ENCODE assay signal across 19 cellular contexts in genomic region chr9:86452194-86452828, GRCh38.
A peak's percentile ranks its signal among the peaks of the same experiment; 100 is the strongest.
DNase-seq lines count a peak whose midpoint lies in the region; ATAC-seq, FAIRE-seq and TF ChIP-seq lines count a peak whose summit lies in the region.
"Had no signal": no experiment of that assay in that cellular context is flagged by ENCODE, and none has a peak within 500 bp of the region (broad histone marks: within the 10 kb centered on the region; RNA-seq: fewer than 3 reads in every experiment).

No MANE protein-coding gene starts in this region.

- H3K36me3 ChIP-seq in breast epithelium, result no peaks in the 10 kb centered on the region
- H3K36me3 ChIP-seq in mammary epithelial cell (ENCODE audit: insufficient read depth, low read length), result no peaks in the 10 kb centered on the region
- no peaks in the 10 kb centered on the region for H3K36me3 ChIP-seq in liver (ENCODE audit: control insufficient read depth in 4 of 4, insufficient read depth in 3 of 4, low read depth in 1 of 4, low read length in 3 of 4)
- no peaks in the 10 kb centered on the region for H3K36me3 ChIP-seq in small intestine (ENCODE audit: control insufficient read depth in 2 of 2, insufficient read depth in 2 of 2, low read length in 2 of 2)
- no peaks in the 10 kb centered on the region for H3K36me3 ChIP-seq in CD8-positive, alpha-beta memory T cell (ENCODE audit: insufficient read depth, low read length)
- H3K36me3 ChIP-seq: BLaER1 treated with 17β-estradiol and CSF1 and Interleukin-3, amounts not matched to agents 10 nM and 100 nM had no signal

- peaks cover 0 to 10% of the 10 kb centered on the region in 2 donors for H3K4me1 ChIP-seq in breast epithelium
- H3K4me1 ChIP-seq in mammary epithelial cell (ENCODE audit: insufficient read depth, low read length), result peaks cover 14% of the 10 kb centered on the region
- H3K4me1 ChIP-seq in liver (ENCODE audit: control insufficient read depth in 4 of 4, insufficient read depth in 4 of 4, low read length in 3 of 4), result peaks cover 1 to 11% (median 8%) of the 10 kb centered on the region in 4 donors
- no peaks in the 10 kb centered on the region for H3K4me1 ChIP-seq in small intestine (ENCODE audit: control insufficient read depth in 2 of 2, insufficient read depth in 1 of 2, low read depth in 1 of 2, low read length in 1 of 2)
- H3K4me1 ChIP-seq in CD8-positive, alpha-beta memory T cell (ENCODE audit: insufficient read depth, low read length), result no peaks in the 10 kb centered on the region
- H3K4me1 ChIP-seq: BLaER1 treated with 17β-estradiol and CSF1 and Interleukin-3, amounts not matched to agents 10 nM and 100 nM had no signal

- H3K27ac Mint-ChIP-seq in CD8-positive, alpha-beta memory T cell, result no peak overlapping the region
- H3K27ac Mint-ChIP-seq: H9 had no signal

- H3K4me1 Mint-ChIP-seq in CD8-positive, alpha-beta memory T cell, result no peaks in the 10 kb centered on the region

- no peaks in the 10 kb centered on the region for H4K20me1 ChIP-seq in mammary epithelial cell (ENCODE audit: insufficient read depth, low read length)
- H4K20me1 ChIP-seq: BLaER1 treated with 17β-estradiol and CSF1 and Interleukin-3, amounts not matched to agents 10 nM and 100 nM had no signal

- POLR2A ChIA-PET in CD8-positive, alpha-beta memory T cell (lab: Charles Lee), result no interaction called here

- dilution Hi-C loops in mammary epithelial cell (cut with HindIII; ENCODE audit: low sequenced_read_pairs), result no loop called here

- no peak overlapping the region for H3K4me3 Mint-ChIP-seq in CD8-positive, alpha-beta memory T cell
- H3K4me3 Mint-ChIP-seq: H9 had no signal

- H3K9me3 Mint-ChIP-seq in CD8-positive, alpha-beta memory T cell, result no peaks in the 10 kb centered on the region
- H3K9me3 Mint-ChIP-seq: H9 had no signal

- TF ChIP-seq RAD21 in liver (IDR thresholded peaks at IDR 0.05), result peak; percentile 28 to 47

- H3K4me3 ChIP-seq in breast epithelium (no peak overlapping the region), mammary epithelial cell (replicated peaks in 1 of 3; ENCODE audit: insufficient read depth in 1 of 3, low read depth in 2 of 3, low read length in 3 of 3) (no peak overlapping the region), fibroblast of mammary gland (ENCODE audit: control insufficient read depth, low read depth, low read length) (no peak overlapping the region), liver (ENCODE audit: low read depth in 1 of 3, low read length in 3 of 3) (no peak overlapping the region), small intestine (ENCODE audit: low read depth in 1 of 2, low read length in 2 of 2) (no peak overlapping the region)
- H3K4me3 ChIP-seq in CD8-positive, alpha-beta memory T cell (ENCODE audit: low read length), result no peak overlapping the region
- H3K4me3 ChIP-seq: BLaER1 treated with 17β-estradiol and CSF1 and Interleukin-3, amounts not matched to agents 10 nM and 100 nM; PC-9 had no signal

- H3K27ac ChIP-seq in breast epithelium (peak overlapping the region; percentile 78 to 87), mammary epithelial cell (ENCODE audit: insufficient read depth, low read depth, low read length) (no peak overlapping the region), liver (ENCODE audit: low read depth in 1 of 2, low read length in 2 of 2) (peak overlapping the region; percentile 37 to 44), small intestine (ENCODE audit: low read depth in 1 of 2, low read length in 1 of 2) (no peak overlapping the region)
- H3K27ac ChIP-seq in CD8-positive, alpha-beta memory T cell (ENCODE audit: low read depth, low read length), result no peak overlapping the region
- H3K27ac ChIP-seq: 22Rv1; BLaER1 treated with 17β-estradiol and CSF1 and Interleukin-3, amounts not matched to agents 10 nM and 100 nM; KMS-11; PC-9 had no signal

- peaks cover 0 to 3% (median 0%) of the 10 kb centered on the region in 3 donors for H3K36me3 Mint-ChIP-seq in CD8-positive, alpha-beta memory T cell

- H2AFZ ChIP-seq in mammary epithelial cell (ENCODE audit: low read depth, low read length), result no peak overlapping the region
- H2AFZ ChIP-seq: PC-9 had no signal

- in situ Hi-C loops in mammary epithelial cell (cut with MboI; ENCODE audit: low sequenced_read_pairs in 2 of 2), result no loop called here

- DNase-seq in breast epithelium (ENCODE audit: low spot score in 2 of 2) (peak in 1 of 2 donors; percentile 35), mammary epithelial cell (no peak), fibroblast of mammary gland (ENCODE audit: low read depth) (peak; percentile 23), small intestine (peak; percentile 19), NCI-H1092 (lab: John Stamatoyannopoulos, UW) (no peak)
- DNase-seq in CD8-positive, alpha-beta memory T cell, result no peak
- DNase-seq: DMS153, EL, H9, NCI-H1092 treated with DMSO at 0.1 percent for 48 hours, NCI-H1694 treated with DMSO at 0.1 percent for 48 hours, NCI-H345, NCI-H69, PC-9 had no signal

- no peak for FAIRE-seq in small intestine (lab: Jason Lieb, UNC)

- no peak overlapping the region for H3K4me2 ChIP-seq in mammary epithelial cell (ENCODE audit: insufficient read depth, low read depth, low read length)
- H3K4me2 ChIP-seq: BLaER1 treated with 17β-estradiol and CSF1 and Interleukin-3, amounts not matched to agents 10 nM and 100 nM; KMS-11; PC-9 had no signal

- TF ChIP-seq CTCF in breast epithelium (IDR thresholded peaks at IDR 0.05), result no peak
- no peak for TF ChIP-seq CTCF in mammary epithelial cell (conservative IDR thresholded peaks at IDR 0.05 in 1 of 2, IDR thresholded peaks at IDR 0.05 in 1 of 2; ENCODE audit: extremely low read depth in 1 of 2, insufficient read depth in 1 of 2, low read depth in 1 of 2, low read length in 2 of 2)
- TF ChIP-seq CTCF in fibroblast of mammary gland (conservative IDR thresholded peaks at IDR 0.05; ENCODE audit: control insufficient read depth, insufficient read depth, low read depth, low read length), result no peak
- no peak for TF ChIP-seq CTCF in liver (IDR thresholded peaks at IDR 0.05; ENCODE audit: low read depth, low read length, missing input control)

- no peaks in the 10 kb centered on the region for H3K79me2 ChIP-seq in mammary epithelial cell (ENCODE audit: insufficient read depth, low read length)

- 36% methylated on average over 3 of the region's 3 CpGs for WGBS in mammary epithelial cell (ENCODE audit: low coverage, missing lambda C conversion rate)
- 45% methylated on average over 3 of the region's 3 CpGs for WGBS in liver
- WGBS in small intestine, 3 donors, result 37 to 57% (median 43%) methylated on average over 3 of the region's 3 CpGs

- ATAC-seq in GM18498 (IDR thresholded peaks at IDR 0.05; ENCODE audit: unreplicated experiment), result no peak

- H3K9ac ChIP-seq in mammary epithelial cell (ENCODE audit: insufficient read depth, low read length) (no peak overlapping the region), liver (ENCODE audit: low read depth in 1 of 2, low read length in 2 of 2) (no peak overlapping the region)
- H3K9ac ChIP-seq: BLaER1 treated with 17β-estradiol and CSF1 and Interleukin-3, amounts not matched to agents 10 nM and 100 nM; KMS-11 had no signal

- no TSS peak for BruUV-seq in mammary epithelial cell (replicated peaks; lab: Mats Ljungman, UMichigan)

- H3K27me3 ChIP-seq in breast epithelium (no peaks in the 10 kb centered on the region), mammary epithelial cell (ENCODE audit: insufficient read depth, low read length) (no peaks in the 10 kb centered on the region), liver (ENCODE audit: control insufficient read depth in 4 of 4, insufficient read depth in 4 of 4, low read length in 3 of 4) (no peaks in the 10 kb centered on the region), small intestine (ENCODE audit: control insufficient read depth in 2 of 2, insufficient read depth in 2 of 2, low read length in 2 of 2) (no peaks in the 10 kb centered on the region)
- H3K27me3 ChIP-seq in CD8-positive, alpha-beta memory T cell (ENCODE audit: insufficient read depth, low read length, poor library complexity, severe bottlenecking), result no peaks in the 10 kb centered on the region
- H3K27me3 ChIP-seq: BLaER1 treated with 17β-estradiol and CSF1 and Interleukin-3, amounts not matched to agents 10 nM and 100 nM had no signal

- intact Hi-C loops in breast epithelium (cut with DNase I; ENCODE audit: low total_unique reads), result no loop called here
- intact Hi-C loops in mammary epithelial cell (cut with micrococcal nuclease), result no loop called here

- CTCF ChIA-PET in mammary epithelial cell (lab: Charles Lee; ENCODE audit: low non-redundant PET), result interaction anchor here (0.7 kb wide), 1 partner anchor 38 kb away, joined by 3 read pairs; no protein-coding TSS in a partner anchor
- CTCF ChIA-PET in CD8-positive, alpha-beta memory T cell (lab: Charles Lee), result no interaction called here

- no peak for TF ChIP-seq POLR2A in breast epithelium (IDR thresholded peaks at IDR 0.05)

- peaks cover 1 to 5% of the 10 kb centered on the region in 2 donors for H3K27me3 Mint-ChIP-seq in CD8-positive, alpha-beta memory T cell

- no peaks in the 10 kb centered on the region for H3K9me3 ChIP-seq in breast epithelium
- H3K9me3 ChIP-seq in mammary epithelial cell (replicated peaks; ENCODE audit: insufficient read depth, low read length), result no peaks in the 10 kb centered on the region
- no peaks in the 10 kb centered on the region for H3K9me3 ChIP-seq in liver (ENCODE audit: control insufficient read depth in 4 of 4, low read length in 3 of 4)
- no peaks in the 10 kb centered on the region for H3K9me3 ChIP-seq in small intestine (ENCODE audit: control insufficient read depth, low read depth)
- H3K9me3 ChIP-seq in CD8-positive, alpha-beta memory T cell (ENCODE audit: low read length), result no peaks in the 10 kb centered on the region

TF ChIP-seq in liver, 16 proteins besides CTCF, POLR2A, EP300 and RAD21 (continues in another document):
- TF ChIP-seq FOXA1 (IDR thresholded peaks at IDR 0.05), result peak; percentile 54
- TF ChIP-seq HNF4G (IDR thresholded peaks at IDR 0.05), result peak; percentile 93
- TF ChIP-seq SP1 (IDR thresholded peaks at IDR 0.05), result peak; percentile 93
- peak; percentile 98 for TF ChIP-seq HNF4A (conservative IDR thresholded peaks at IDR 0.05)
- TF ChIP-seq GABPA (IDR thresholded peaks at IDR 0.05 in 1 of 2, conservative IDR thresholded peaks at IDR 0.05 in 1 of 2), result peak in 1 of 2 donors; percentile 25
- no peak for TF ChIP-seq TAF1 (conservative IDR thresholded peaks at IDR 0.05)
- TF ChIP-seq MAX (IDR thresholded peaks at IDR 0.05), result peak; percentile 87
- TF ChIP-seq, protein P1, sequence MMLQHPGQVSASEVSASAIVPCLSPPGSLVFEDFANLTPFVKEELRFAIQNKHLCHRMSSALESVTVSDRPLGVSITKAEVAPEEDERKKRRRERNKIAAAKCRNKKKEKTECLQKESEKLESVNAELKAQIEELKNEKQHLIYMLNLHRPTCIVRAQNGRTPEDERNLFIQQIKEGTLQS (IDR thresholded peaks at IDR 0.05), result peak; percentile 64
- peak; percentile 34 to 78 for TF ChIP-seq JUND (IDR thresholded peaks at IDR 0.05)
- no peak for TF ChIP-seq FOXA2 (IDR thresholded peaks at IDR 0.05)
- peak; percentile 59 to 86 for TF ChIP-seq RXRA (IDR thresholded peaks at IDR 0.05)
- TF ChIP-seq YY1 (IDR thresholded peaks at IDR 0.05), result peak; percentile 73

Comparison
In these comparisons a context has a peak if more than half of its experiments do, and no peak if none do; other contexts are left out.
1. H3K27ac ChIP-seq: peak in breast epithelium (2 of 2) and liver (2 of 2); none in mammary epithelial cell (single experiment), small intestine (0 of 2) and CD8-positive, alpha-beta memory T cell (single experiment).
2. DNase-seq: peak in fibroblast of mammary gland (single experiment) and small intestine (single experiment); none in mammary epithelial cell (single experiment), CD8-positive, alpha-beta memory T cell (0 of 5) and NCI-H1092 (single experiment).